6 cellular contexts compared by ENCODE assay signal in the genomic region with DNA sequence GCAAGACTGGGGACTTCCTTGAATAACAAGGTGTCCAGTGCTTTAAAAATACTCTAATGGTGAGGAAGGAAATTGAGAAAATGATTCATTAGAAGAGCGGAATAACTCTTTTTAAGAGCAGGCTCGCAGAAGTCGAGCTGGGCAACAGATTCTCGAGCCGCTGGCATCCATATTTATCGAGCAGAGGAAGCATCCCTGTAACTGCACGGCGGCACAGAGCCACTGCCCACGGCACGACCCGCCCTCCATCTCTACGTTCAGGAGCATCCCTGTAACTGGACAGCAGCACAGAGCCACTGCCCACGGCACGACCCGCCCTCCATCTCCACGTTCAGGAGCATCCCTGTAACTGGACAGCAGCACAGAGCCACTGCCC.
DNase-seq lines count a peak whose midpoint lies in the region; TF ChIP-seq lines count a peak whose summit lies in the region.
"Not testable (repeated sequence)": the region's sequence is repeated elsewhere in the genome, so short reads cannot be mapped to it uniquely, and the experiment has no call there.

No MANE protein-coding gene starts in this region.

- not testable (repeated sequence) for TF ChIP-seq CTCF in Peyer's patch (IDR thresholded peaks at IDR 0.05); VCaP (conservative IDR thresholded peaks at IDR 0.05); left ventricle myocardium inferior (IDR thresholded peaks at IDR 0.05; ENCODE audit: borderline replicate concordance); neural crest cell (conservative IDR thresholded peaks at IDR 0.05)

- intact Hi-C loops in left ventricle myocardium inferior (cut with micrococcal nuclease); posterior vena cava (cut with DNase I): not testable (repeated sequence)

- not testable (repeated sequence) for H3K27me3 ChIP-seq in Peyer's patch
- peaks cover 17% of the 10 kb centered on the region for H3K27me3 ChIP-seq in left ventricle myocardium inferior (ENCODE audit: low read depth)

- not testable (repeated sequence) for H3K36me3 Mint-ChIP-seq in neural crest cell (ENCODE audit: low read depth)

- H3K9me3 Mint-ChIP-seq in neural crest cell: not testable (repeated sequence)

- not testable (repeated sequence) for H3K9me3 ChIP-seq in Peyer's patch; left ventricle myocardium inferior (replicated peaks)

- H3K27ac ChIP-seq in Peyer's patch; left ventricle myocardium inferior (replicated peaks): not testable (repeated sequence)
- peak overlapping the region; percentile 23; the same call in 1 of the 2 replicates for H3K27ac ChIP-seq in VCaP

- not testable (repeated sequence) for H3K4me1 Mint-ChIP-seq in neural crest cell

- TF ChIP-seq POLR2A in Peyer's patch (IDR thresholded peaks at IDR 0.05): not testable (repeated sequence)

- DNase-seq in Peyer's patch: peak in 2 of 3 donors; percentile 15 to 16
- peak; percentile 17 for DNase-seq in activated effector memory CD4-positive, alpha-beta T cell treated with anti-CD3 and anti-CD28 coated beads, Interleukin-2, amount 50 U/mL, for 16 hours
- not testable (repeated sequence) for DNase-seq in left ventricle myocardium inferior; neural crest cell (ENCODE audit: low read depth, low spot score)
- peak; percentile 77 for DNase-seq in posterior vena cava (ENCODE audit: low spot score)

- not testable (repeated sequence) for H3K4me1 ChIP-seq in Peyer's patch, left ventricle myocardium inferior

- H3K27me3 Mint-ChIP-seq in neural crest cell (ENCODE audit: low read depth): not testable (repeated sequence)

- not testable (repeated sequence) for H3K4me3 ChIP-seq in Peyer's patch
- peak overlapping the region; percentile 30 for H3K4me3 ChIP-seq in left ventricle myocardium inferior

- peak overlapping the region; percentile 27 for H3K27ac Mint-ChIP-seq in neural crest cell (ENCODE audit: unreplicated experiment)

- not testable (repeated sequence) for H3K36me3 ChIP-seq in Peyer's patch, left ventricle myocardium inferior

- H3K4me3 Mint-ChIP-seq in neural crest cell: not testable (repeated sequence)
